In the genomic region with DNA sequence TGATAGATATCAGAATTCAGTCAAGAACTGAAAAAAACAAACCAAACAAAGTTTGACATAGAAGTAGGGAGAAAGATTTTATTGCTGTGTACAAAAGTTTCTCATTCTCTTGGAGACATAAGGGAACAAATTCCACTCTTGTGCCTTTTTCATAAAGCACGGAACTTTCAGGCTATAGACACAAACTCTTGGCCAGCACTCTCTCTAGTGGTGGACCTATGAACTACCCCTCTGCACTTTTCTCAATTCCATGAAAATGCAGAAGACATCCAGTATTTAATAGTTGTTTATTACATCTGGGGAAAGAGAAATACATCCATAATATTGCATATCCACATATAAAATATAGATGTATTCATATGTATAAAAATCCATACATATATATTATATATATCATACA, we compare ENCODE assay signal across 8 cellular contexts.
DNase-seq lines count a peak whose midpoint lies in the region; ATAC-seq and TF ChIP-seq lines count a peak whose summit lies in the region.

No MANE protein-coding gene starts in this region.

- peak; percentile 20 for DNase-seq in GM12865 (ENCODE audit: low read depth)
- DNase-seq in HT-29 (ENCODE audit: low spot score): peak; percentile 75
- no peak for DNase-seq in ascending aorta (ENCODE audit: low spot score in 2 of 2)
- DNase-seq in iris pigment epithelial cell (ENCODE audit: low read depth): peak; percentile 45
- no peak for DNase-seq in MG63
- DNase-seq in activated CD4-positive, alpha-beta T cell treated with anti-CD3 and anti-CD28 coated beads, Interleukin-2, amount 50 U/mL, for 4 hours: no peak

- intact Hi-C loops in ascending aorta (cut with DNase I): no loop called here

- no peak overlapping the region for H3K27ac ChIP-seq in ascending aorta

- peak; percentile 63 for TF ChIP-seq CTCF in GM12865 (IDR thresholded peaks at IDR 0.05; ENCODE audit: insufficient read depth, low read depth, low read length, missing control alignments)
- TF ChIP-seq CTCF in ascending aorta (IDR thresholded peaks at IDR 0.05): peak in 2 of 3 experiments; percentile 37 to 45

- H3K9me3 ChIP-seq in ascending aorta: no peaks in the 10 kb centered on the region
- no peaks in the 10 kb centered on the region for H3K9me3 ChIP-seq in MG63

- H3K27me3 ChIP-seq in ascending aorta (no peaks in the 10 kb centered on the region), MG63 (no peaks in the 10 kb centered on the region)

- H3K36me3 ChIP-seq in ascending aorta (no peaks in the 10 kb centered on the region), MG63 (no peaks in the 10 kb centered on the region)

- H3K4me1 ChIP-seq in ascending aorta: no peaks in the 10 kb centered on the region

- H3K4me3 ChIP-seq in GM12865 (ENCODE audit: low read depth, low read length) (no peak overlapping the region), ascending aorta (no peak overlapping the region), MG63 (no peak overlapping the region)

- ATAC-seq in HG03095 (IDR thresholded peaks at IDR 0.05; ENCODE audit: unreplicated experiment) (no peak), GM21619 (IDR thresholded peaks at IDR 0.05; ENCODE audit: unreplicated experiment) (no peak)

Comparison
In these comparisons a context has a peak if more than half of its experiments do, and no peak if none do; other contexts are left out.
1. DNase-seq: peak in GM12865 (single experiment), HT-29 (single experiment) and iris pigment epithelial cell (single experiment); none in ascending aorta (0 of 2), MG63 (single experiment) and activated CD4-positive, alpha-beta T cell treated with anti-CD3 and anti-CD28 coated beads, Interleukin-2, amount 50 U/mL, for 4 hours (0 of 2).